ENCODE assay signal across 1 cellular context in the genomic region with DNA sequence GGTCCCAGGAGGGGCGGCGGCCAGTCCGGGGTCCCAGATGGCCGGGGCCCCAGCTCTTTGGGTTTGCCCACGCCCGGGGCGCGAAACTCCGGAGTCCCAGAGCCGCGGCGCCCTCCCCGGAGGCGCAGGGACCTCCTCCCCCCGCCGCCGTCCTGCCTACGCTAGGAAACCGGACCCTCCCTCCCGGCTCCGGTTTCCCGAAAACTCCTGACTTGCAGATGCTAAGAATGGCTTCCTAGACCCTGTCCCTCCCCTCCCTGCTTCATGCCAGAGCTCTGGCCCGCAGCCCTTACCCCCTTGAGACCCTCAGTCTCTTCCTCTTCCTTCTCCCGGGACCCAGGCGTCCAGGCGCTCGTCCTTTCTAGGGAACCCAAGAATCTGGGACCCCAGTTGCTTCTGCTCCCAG.
A peak's percentile ranks its signal among the peaks of the same experiment; 100 is the strongest.
TF ChIP-seq lines count a peak whose summit lies in the region.

No MANE protein-coding gene starts in this region.

TF ChIP-seq in GM12878, 131 proteins besides CTCF, POLR2A, EP300 and RAD21:
- TF ChIP-seq YY1 (IDR thresholded peaks at IDR 0.05; ENCODE audit: low read depth, low read length) (no peak), NBN (IDR thresholded peaks at IDR 0.05) (0 out of 2 replicates have a peak, but pooled peaks have one; percentile 23), NFYA (IDR thresholded peaks at IDR 0.05; ENCODE audit: borderline replicate concordance, low read depth, low read length) (no peak), EED (IDR thresholded peaks at IDR 0.05; ENCODE audit: low read depth) (no peak), ZBED1 (IDR thresholded peaks at IDR 0.05; ENCODE audit: borderline replicate concordance) (no peak), BHLHE40 (IDR thresholded peaks at IDR 0.05; ENCODE audit: borderline replicate concordance in 1 of 2, low read depth in 2 of 2, low read length in 1 of 2) (no peak)
